ENCODE assay signal across 23 cellular contexts in genomic region chr22:50079689-50080465, GRCh38. TPM values are rescaled to one million over a fixed set of nuclear protein-coding genes. Genes with fewer than 3 reads are reported as not detected.
DNase-seq lines count a peak whose midpoint lies in the region; ATAC-seq and TF ChIP-seq lines count a peak whose summit lies in the region.
"Had no signal": no experiment of that assay in that cellular context is flagged by ENCODE, and none has a peak within 500 bp of the region (broad histone marks: within the 10 kb centered on the region; RNA-seq: fewer than 3 reads in every experiment).

No MANE protein-coding gene starts in this region.

- peaks cover 10% of the 10 kb centered on the region for H3K4me1 Mint-ChIP-seq in GM23338
- peaks cover 52% of the 10 kb centered on the region for H3K4me1 Mint-ChIP-seq in nephron progenitor cell

- no peaks in the 10 kb centered on the region for H3K9me2 ChIP-seq in GM23338 (ENCODE audit: insufficient read depth)

- DNase-seq in GM23338 (ENCODE audit: low spot score) (no peak), SK-N-MC (ENCODE audit: low read depth, low spot score) (no peak), nephron progenitor cell (no peak), vagina (ENCODE audit: extremely low spot score in 2 of 2) (no peak)
- DNase-seq: ACHN, AML-193, DMS 273 treated with DMSO at 0.1 percent for 48 hours, DND-41, GOT3, NCI-H1417 treated with DMSO at 0.1 percent for 48 hours, NCI-H187 treated with DMSO at 0.1 percent for 48 hours, NCI-H226, NCI-H524, NCI-H82, OCI-M1, SHP77 treated with DMSO at 0.1 percent for 48 hours had no signal

- H3K9me3 ChIP-seq in SK-N-MC (ENCODE audit: low read depth, low read length) (no peaks in the 10 kb centered on the region), vagina (no peaks in the 10 kb centered on the region)

- H3K4me1 ChIP-seq in GM23338 (ENCODE audit: insufficient read depth) (no peaks in the 10 kb centered on the region), vagina (peaks cover 7% of the 10 kb centered on the region)

- H3K27me3 ChIP-seq in GM23338 (ENCODE audit: insufficient read depth) (no peaks in the 10 kb centered on the region), vagina (no peaks in the 10 kb centered on the region)

- no peak overlapping the region for H3K4me2 ChIP-seq in GM23338
- H3K4me2 ChIP-seq: KMS-11 had no signal

- H3K27ac Mint-ChIP-seq in GM23338 (no peak overlapping the region), nephron progenitor cell (peak overlapping the region; percentile 84)

- TF ChIP-seq CTCF in GM23338 (conservative IDR thresholded peaks at IDR 0.05; ENCODE audit: low read depth in 2 of 2) = no peak
- TF ChIP-seq CTCF in nephron progenitor cell (IDR thresholded peaks at IDR 0.05) = no peak
- no peak for TF ChIP-seq CTCF in vagina (IDR thresholded peaks at IDR 0.05)

- H4K20me1 ChIP-seq in GM23338 (replicated peaks; ENCODE audit: insufficient read depth) = no peaks in the 10 kb centered on the region

- H3K79me2 ChIP-seq in GM23338 (replicated peaks; ENCODE audit: insufficient read depth) = no peaks in the 10 kb centered on the region

- H3K9me3 Mint-ChIP-seq in GM23338 = no peaks in the 10 kb centered on the region
- no peaks in the 10 kb centered on the region for H3K9me3 Mint-ChIP-seq in nephron progenitor cell

- H3K4me3 Mint-ChIP-seq in GM23338 (no peak overlapping the region), nephron progenitor cell (no peak overlapping the region)

- no peak for ATAC-seq in GM23338
- no peak for ATAC-seq in HG03196 (IDR thresholded peaks at IDR 0.05; ENCODE audit: unreplicated experiment)
- no peak for ATAC-seq in GM19467 (IDR thresholded peaks at IDR 0.05; ENCODE audit: unreplicated experiment)
- ATAC-seq in GM18907 (IDR thresholded peaks at IDR 0.05; ENCODE audit: unreplicated experiment) = no peak
- ATAC-seq: HepG2 had no signal

- H3K9ac ChIP-seq in SK-N-MC (ENCODE audit: insufficient read length) = no peak overlapping the region
- H3K9ac ChIP-seq: KMS-11 had no signal

- intact Hi-C loops in vagina (cut with DNase I) = no loop called here

- 0 out of 2 replicates have a peak overlapping the region, but pooled peaks have one; percentile 14 for H2AFZ ChIP-seq in GM23338

- H3K36me3 Mint-ChIP-seq in GM23338 (ENCODE audit: low read depth) (no peaks in the 10 kb centered on the region), nephron progenitor cell (ENCODE audit: low read depth) (no peaks in the 10 kb centered on the region)

- H3K4me3 ChIP-seq in GM23338 = no peak overlapping the region
- H3K4me3 ChIP-seq in SK-N-MC = no peak overlapping the region
- no peak overlapping the region for H3K4me3 ChIP-seq in vagina

- no peaks in the 10 kb centered on the region for H3K36me3 ChIP-seq in GM23338 (ENCODE audit: insufficient read depth)
- no peaks in the 10 kb centered on the region for H3K36me3 ChIP-seq in SK-N-MC (ENCODE audit: insufficient read depth, low read length)
- H3K36me3 ChIP-seq in vagina = no peaks in the 10 kb centered on the region

- H3K27me3 Mint-ChIP-seq in GM23338 (ENCODE audit: insufficient read depth, low read depth, poor library complexity) (peaks cover 17% of the 10 kb centered on the region), nephron progenitor cell (ENCODE audit: low read depth, poor library complexity) (peaks cover 13% of the 10 kb centered on the region)

- TF ChIP-seq POLR2A in vagina (IDR thresholded peaks at IDR 0.05) = no peak

- no peaks in the 10 kb centered on the region for H3F3A ChIP-seq in GM23338 (replicated peaks; ENCODE audit: low read depth)

- H3K27ac ChIP-seq in GM23338 (ENCODE audit: low read depth) (no peak overlapping the region), SK-N-MC (0 out of 2 replicates have a peak overlapping the region, but pooled peaks have one; percentile 5), vagina (peak overlapping the region; percentile 60)
- H3K27ac ChIP-seq: C4-2B, KMS-11 had no signal

TF ChIP-seq in GM23338, 12 proteins besides CTCF, POLR2A, EP300 and RAD21 (continues in another document):
- TF ChIP-seq ZNF462 (CRISPR knock-in tag; IDR thresholded peaks at IDR 0.05) (no peak), ETS1 (IDR thresholded peaks at IDR 0.05) (no peak), STAT1 (IDR thresholded peaks at IDR 0.05; ENCODE audit: unreplicated experiment) (no peak), EZH2phosphoT487 (IDR thresholded peaks at IDR 0.05; ENCODE audit: unreplicated experiment) (no peak), CREB1 (CRISPR knock-in tag; IDR thresholded peaks at IDR 0.05; ENCODE audit: low read depth) (no peak), NANOG (IDR thresholded peaks at IDR 0.05; ENCODE audit: borderline replicate concordance) (no peak), JUNB (IDR thresholded peaks at IDR 0.05; ENCODE audit: unreplicated experiment) (no peak), EZH2 (IDR thresholded peaks at IDR 0.05; ENCODE audit: low read depth, unreplicated experiment) (no peak)

RNA-seq across cellular contexts. Expression of gene MLC1, which starts 5.3 kb away (rescaled TPM):
- total RNA-seq in GM23338 (2014; rRNA removed; shearing (Covaris generic)) = not detected in 2 replicates
- not detected in 2 replicates for polyA plus RNA-seq in GM23338 (2016; fragmentation: Nextera tagmentation; extraction: Ambion mirVana)
- 29.2 TPM for total RNA-seq in vagina
- total RNA-seq: G401, HepG2 had no signal
- polyA plus RNA-seq: HepG2 had no signal

RNA-seq across cellular contexts. Expression of gene MOV10L1, which starts 9.9 kb away (rescaled TPM):
- 0.62 and 0.73 TPM in 2 replicates for total RNA-seq in GM23338 (2014; rRNA removed; shearing (Covaris generic))
- 1.2 and 1.8 TPM in 2 replicates for polyA plus RNA-seq in GM23338 (2016; fragmentation: Nextera tagmentation; extraction: Ambion mirVana)
- 0.98 TPM for total RNA-seq in vagina
- total RNA-seq: G401 had no signal

RNA-seq across cellular contexts. Expression of gene TTLL8, which starts 21.8 kb away (rescaled TPM):
- total RNA-seq in GM23338 (2014; rRNA removed; shearing (Covaris generic)) = not detected in 2 replicates
- polyA plus RNA-seq in GM23338 (2016; fragmentation: Nextera tagmentation; extraction: Ambion mirVana) = not detected in 2 replicates
- not detected for total RNA-seq in vagina
- total RNA-seq: G401, HepG2 had no signal
- polyA plus RNA-seq: HepG2 had no signal

Comparison
In these comparisons a context has a peak if more than half of its experiments do, and no peak if none do; other contexts are left out.
1. RNA of gene MLC1, which starts 5.3 kb away (total RNA-seq): 29.2 TPM in vagina (single experiment); not detected in GM23338; every median in the first group is over 10 times any median in the second.